ENCODE assay signal across 11 cellular contexts in genomic region chr21:45983981-45984551, GRCh38. TPM values are rescaled to one million over a fixed set of nuclear protein-coding genes. Genes with fewer than 3 reads are reported as not detected.
A peak's percentile ranks its signal among the peaks of the same experiment; 100 is the strongest.
DNase-seq lines count a peak whose midpoint lies in the region; ATAC-seq and TF ChIP-seq lines count a peak whose summit lies in the region.
"Had no signal": no experiment of that assay in that cellular context is flagged by ENCODE, and none has a peak within 500 bp of the region (broad histone marks: within the 10 kb centered on the region; RNA-seq: fewer than 3 reads in every experiment).

No MANE protein-coding gene starts in this region.

- H2AFZ ChIP-seq in ACC112 (ENCODE audit: low read length, unreplicated experiment): no peak overlapping the region
- H2AFZ ChIP-seq: neural progenitor cell had no signal

- no peaks in the 10 kb centered on the region for H3K9me3 Mint-ChIP-seq in neural crest cell
- H3K9me3 Mint-ChIP-seq: neural progenitor cell had no signal

- peak overlapping the region; percentile 61 for H3K4me3 Mint-ChIP-seq in neural crest cell

- H3K4me1 Mint-ChIP-seq in neural crest cell: peaks cover 14% of the 10 kb centered on the region

- no peak overlapping the region for H3K27ac Mint-ChIP-seq in neural crest cell (ENCODE audit: unreplicated experiment)
- H3K27ac Mint-ChIP-seq: neural progenitor cell had no signal

- intact Hi-C loops in esophagus muscularis mucosa (cut with DNase I): loop anchor here (5.0 kb wide), 1 partner anchor 43 kb away; no protein-coding TSS in a partner anchor

- H3K36me3 Mint-ChIP-seq in neural crest cell (ENCODE audit: low read depth): peaks cover 12% of the 10 kb centered on the region

- H3K4me3 ChIP-seq in ACC112 (ENCODE audit: low read depth, low read length) (peak overlapping the region; percentile 99), LNCaP clone FGC (ENCODE audit: low read depth, low read length) (peak overlapping the region; percentile 50), esophagus muscularis mucosa (peak overlapping the region; percentile 70 to 88 (median 78))
- H3K4me3 ChIP-seq: neural progenitor cell had no signal

- peak; percentile 22; the same call in 1 of the 2 replicates for TF ChIP-seq CTCF in LNCaP clone FGC (IDR thresholded peaks at IDR 0.05; ENCODE audit: control insufficient read depth, extremely low read depth, insufficient read depth)
- TF ChIP-seq CTCF in esophagus muscularis mucosa (IDR thresholded peaks at IDR 0.05): peak in 1 of 3 experiments; percentile 8
- no peak for TF ChIP-seq CTCF in neural crest cell (conservative IDR thresholded peaks at IDR 0.05)

- H3K4me1 ChIP-seq in ACC112 (ENCODE audit: control insufficient read depth, insufficient read depth, low read length, unreplicated experiment): peaks cover 31% of the 10 kb centered on the region
- H3K4me1 ChIP-seq in esophagus muscularis mucosa: peaks cover 33 to 79% (median 75%) of the 10 kb centered on the region in 4 donors
- H3K4me1 ChIP-seq: neural progenitor cell had no signal

- no peak for TF ChIP-seq POLR2A in esophagus muscularis mucosa (IDR thresholded peaks at IDR 0.05; ENCODE audit: low read depth)

- DNase-seq in LNCaP clone FGC (ENCODE audit: low read depth) (peak; percentile 74), esophagus muscularis mucosa (ENCODE audit: extremely low spot score) (no peak), neural crest cell (ENCODE audit: low read depth, low spot score) (no peak), DMS 273 treated with DMSO at 0.1 percent for 48 hours (lab: John Stamatoyannopoulos, UW) (no peak)
- no peak for DNase-seq in NK-92 treated with Interleukin-12 subunit alpha and Interleukin-12 subunit beta, amount 100 ng/mL, for 24 hours (lab: John Stamatoyannopoulos, UW)
- DNase-seq: amniotic stem cell had no signal

- 100% methylated on average over 3 of the region's 38 CpGs for WGBS in esophagus muscularis mucosa

- H3K36me3 ChIP-seq in ACC112 (ENCODE audit: insufficient read depth, low read length): peaks cover 48% of the 10 kb centered on the region
- peaks cover 26 to 49% (median 48%) of the 10 kb centered on the region in 4 donors for H3K36me3 ChIP-seq in esophagus muscularis mucosa
- H3K36me3 ChIP-seq: neural progenitor cell had no signal

- H3K9me3 ChIP-seq in esophagus muscularis mucosa: no peaks in the 10 kb centered on the region
- H3K9me3 ChIP-seq: Caco-2 had no signal

- H3K79me2 ChIP-seq in ACC112 (ENCODE audit: control insufficient read depth, insufficient read depth, low read length, unreplicated experiment): peaks cover 63% of the 10 kb centered on the region

- peaks cover 2% of the 10 kb centered on the region for H3K27me3 Mint-ChIP-seq in neural crest cell (ENCODE audit: low read depth)

- peak overlapping the region; percentile 72 for H3K27ac ChIP-seq in ACC112 (ENCODE audit: low read depth, low read length)
- H3K27ac ChIP-seq in esophagus muscularis mucosa (replicated peaks in 1 of 4): peak overlapping the region; percentile 96 to 99 (median 97)
- H3K27ac ChIP-seq: neural progenitor cell had no signal

- H3K27me3 ChIP-seq in ACC112 (ENCODE audit: insufficient read depth, low read length) (no peaks in the 10 kb centered on the region), esophagus muscularis mucosa (no peaks in the 10 kb centered on the region)

- ATAC-seq in HG03565 (IDR thresholded peaks at IDR 0.05; ENCODE audit: unreplicated experiment): no peak
- no peak for ATAC-seq in GM21528 (IDR thresholded peaks at IDR 0.05; ENCODE audit: low FRiP score, unreplicated experiment)

- no peak for TF ChIP-seq EP300 in esophagus muscularis mucosa (IDR thresholded peaks at IDR 0.05)

RNA-seq across cellular contexts. Expression of gene COL6A1, which starts 2.5 kb away (rescaled TPM):
- 1,000 to 10,000 TPM in 2 of 4 donors, 100 to 1,000 TPM in 2; 646 to 1,432 (median 1,078) TPM for total RNA-seq in esophagus muscularis mucosa
- total RNA-seq in neural crest cell: 118 and 120 TPM in 2 replicates
